In genomic region chr1:149931212-149931805, GRCh38 we compare ENCODE assay signal across 1 cellular context.
TF ChIP-seq lines count a peak whose summit lies in the region.

No MANE protein-coding gene starts in this region.

TF ChIP-seq in GM23338, 12 proteins besides CTCF, POLR2A, EP300 and RAD21 (continued from another document):
- TF ChIP-seq ZNF462 (CRISPR knock-in tag; IDR thresholded peaks at IDR 0.05) = no peak
- no peak for TF ChIP-seq POLR2AphosphoS5 (IDR thresholded peaks at IDR 0.05; ENCODE audit: low read depth)
- no peak for TF ChIP-seq STAT1 (IDR thresholded peaks at IDR 0.05; ENCODE audit: unreplicated experiment)
- TF ChIP-seq JUNB (IDR thresholded peaks at IDR 0.05; ENCODE audit: unreplicated experiment) = no peak
- TF ChIP-seq EZH2phosphoT487 (IDR thresholded peaks at IDR 0.05; ENCODE audit: unreplicated experiment) = no peak
